Comparison of ENCODE assay signal across 4 cellular contexts in genomic region chr19:9071720-9072119, GRCh38. TPM values are rescaled to one million over a fixed set of nuclear protein-coding genes. Genes with fewer than 3 reads are reported as not detected.
"Had no signal": no experiment of that assay in that cellular context is flagged by ENCODE, and none has a peak within 500 bp of the region (broad histone marks: within the 10 kb centered on the region; RNA-seq: fewer than 3 reads in every experiment).

No MANE protein-coding gene starts in this region.

RNA-seq across cellular contexts. Expression of gene OR1M1, which starts 15.1 kb away (rescaled TPM):
- total RNA-seq: H9, HFFc6, HT1080, IMR-90 had no signal
- polyA plus RNA-seq: IMR-90 had no signal

RNA-seq across cellular contexts. Expression of gene OR7G2, which starts 35.6 kb away (rescaled TPM):
- total RNA-seq: H9, HFFc6, HT1080, IMR-90 had no signal
- polyA plus RNA-seq: IMR-90 had no signal

RNA-seq across cellular contexts. Expression of gene OR7G1, which starts 43.8 kb away (rescaled TPM):
- total RNA-seq: H9, HFFc6, HT1080, IMR-90 had no signal
- polyA plus RNA-seq: IMR-90 had no signal

RNA-seq across cellular contexts. Expression of gene OR7G3, which starts 55.0 kb away (rescaled TPM):
- total RNA-seq: H9, HFFc6, HT1080, IMR-90 had no signal
- polyA plus RNA-seq: IMR-90 had no signal
